9 cellular contexts compared by ENCODE assay signal in genomic region chr22:36419912-36420882, GRCh38. TPM values are rescaled to one million over a fixed set of nuclear protein-coding genes. Genes with fewer than 3 reads are reported as not detected.
DNase-seq lines count a peak whose midpoint lies in the region; ATAC-seq and TF ChIP-seq lines count a peak whose summit lies in the region.
"Had no signal": no experiment of that assay in that cellular context is flagged by ENCODE, and none has a peak within 500 bp of the region (broad histone marks: within the 10 kb centered on the region; RNA-seq: fewer than 3 reads in every experiment).

No MANE protein-coding gene starts in this region.

- H3K9me3 ChIP-seq in transverse colon: no peaks in the 10 kb centered on the region

- H3K4me1 Mint-ChIP-seq in activated CD8-positive, alpha-beta T cell treated with anti-CD3 and anti-CD28 coated beads for 36 hours (ENCODE audit: low read depth): peaks cover 26% of the 10 kb centered on the region
- H3K4me1 Mint-ChIP-seq in neural crest cell: peaks cover 19% of the 10 kb centered on the region

- intact Hi-C loops in activated CD8-positive, alpha-beta T cell treated with anti-CD3 and anti-CD28 coated beads for 36 hours (cut with micrococcal nuclease): no loop called here
- intact Hi-C loops in Right ventricle myocardium superior (cut with DNase I) (no loop called here), transverse colon (cut with DNase I; ENCODE audit: low total_unique reads) (no loop called here)

- H3K27ac ChIP-seq in transverse colon: peak overlapping the region; percentile 80 to 91 (median 86)

- in situ Hi-C loops in transverse colon (cut with MboI; ENCODE audit: low pct_ligation_motif_present in 1 of 4, low pct_unique_long_range_greater_than_20kb in 1 of 4, low sequenced_read_pairs in 3 of 4): no loop called here

- 38 to 39% methylated on average over 10 to 21 of the region's 21 CpGs for WGBS in transverse colon (ENCODE audit: low coverage in 1 of 2), 2 donors

- peak overlapping the region; percentile 58 for H3K27ac Mint-ChIP-seq in activated CD8-positive, alpha-beta T cell treated with anti-CD3 and anti-CD28 coated beads for 36 hours
- peak overlapping the region; percentile 81 for H3K27ac Mint-ChIP-seq in neural crest cell (ENCODE audit: unreplicated experiment)

- no peaks in the 10 kb centered on the region for H3K9me3 Mint-ChIP-seq in activated CD8-positive, alpha-beta T cell treated with anti-CD3 and anti-CD28 coated beads for 36 hours
- H3K9me3 Mint-ChIP-seq in neural crest cell: no peaks in the 10 kb centered on the region

- H3K4me3 Mint-ChIP-seq in activated CD8-positive, alpha-beta T cell treated with anti-CD3 and anti-CD28 coated beads for 36 hours: no peak overlapping the region
- H3K4me3 Mint-ChIP-seq in neural crest cell: no peak overlapping the region

- peak overlapping the region in 3 of 4 donors; percentile 13 to 30 (median 24) for H3K4me3 ChIP-seq in transverse colon
- H3K4me3 ChIP-seq: lung had no signal

- H3K4me1 ChIP-seq in transverse colon: peaks cover 26 to 57% (median 33%) of the 10 kb centered on the region in 4 donors

- ATAC-seq in activated CD8-positive, alpha-beta T cell treated with anti-CD3 and anti-CD28 coated beads for 36 hours: no peak
- peak; percentile 51 for ATAC-seq in Right ventricle myocardium superior (ENCODE audit: poor library complexity)

- no peak for DNase-seq in activated CD8-positive, alpha-beta T cell treated with anti-CD3 and anti-CD28 coated beads for 36 hours
- DNase-seq in Right ventricle myocardium superior: no peak
- DNase-seq in neural crest cell (ENCODE audit: low read depth, low spot score): no peak
- DNase-seq in transverse colon: peak; percentile 36
- DNase-seq in dedifferentiated amniotic fluid mesenchymal stem cell (ENCODE audit: extremely low spot score): no peak
- no peak for DNase-seq in KG1 (lab: John Stamatoyannopoulos, UW)
- DNase-seq in stimulated activated CD8-positive, alpha-beta memory T cell treated with anti-CD3 and anti-CD28 coated beads, Interleukin-4, amount 100 ng/mL, for 48 hours: no peak
- no peak for DNase-seq in activated naive CD4-positive, alpha-beta T cell treated with anti-CD3 and anti-CD28 coated beads, Interleukin-2, amount 50 U/mL, for 16 hours

- no peak for TF ChIP-seq POLR2A in transverse colon (IDR thresholded peaks at IDR 0.05)

- POLR2A ChIA-PET in activated CD8-positive, alpha-beta T cell treated with anti-CD3 and anti-CD28 coated beads for 36 hours (lab: Charles Lee): interaction anchor here (0.9 to 2.1 kb wide), 3 partner anchors 15 to 46 kb away, joined by 3 to 7 read pairs (median 3); no protein-coding TSS in a partner anchor

- H3K27me3 ChIP-seq in transverse colon: no peaks in the 10 kb centered on the region

- CTCF ChIA-PET in activated CD8-positive, alpha-beta T cell treated with anti-CD3 and anti-CD28 coated beads for 36 hours (lab: Charles Lee): interaction anchor here (1.3 to 1.4 kb wide), 2 partner anchors 10 to 51 kb away, joined by 3 to 4 read pairs; no protein-coding TSS in a partner anchor

- no peaks in the 10 kb centered on the region for H3K36me3 ChIP-seq in transverse colon

- H3K27me3 Mint-ChIP-seq in activated CD8-positive, alpha-beta T cell treated with anti-CD3 and anti-CD28 coated beads for 36 hours: no peaks in the 10 kb centered on the region
- no peaks in the 10 kb centered on the region for H3K27me3 Mint-ChIP-seq in neural crest cell (ENCODE audit: low read depth)

- no peak for TF ChIP-seq CTCF in activated CD8-positive, alpha-beta T cell treated with anti-CD3 and anti-CD28 coated beads for 36 hours (IDR thresholded peaks at IDR 0.05)
- TF ChIP-seq CTCF in neural crest cell (conservative IDR thresholded peaks at IDR 0.05): no peak
- TF ChIP-seq CTCF in transverse colon (IDR thresholded peaks at IDR 0.05): no peak

- no peaks in the 10 kb centered on the region for H3K36me3 Mint-ChIP-seq in activated CD8-positive, alpha-beta T cell treated with anti-CD3 and anti-CD28 coated beads for 36 hours (ENCODE audit: low read depth)
- no peaks in the 10 kb centered on the region for H3K36me3 Mint-ChIP-seq in neural crest cell (ENCODE audit: low read depth)

- TF ChIP-seq EP300 in transverse colon (IDR thresholded peaks at IDR 0.05; ENCODE audit: low read depth): no peak

RNA-seq across cellular contexts. Expression of gene MYH9, which starts 32.4 kb away (rescaled TPM):
- 100 to 1,000 TPM; 624 to 679 TPM for total RNA-seq in activated CD8-positive, alpha-beta T cell treated with anti-CD3 and anti-CD28 coated beads for 36 hours
- 138 TPM for total RNA-seq in Right ventricle myocardium superior
- total RNA-seq in neural crest cell: 160 and 171 TPM in 2 replicates
- total RNA-seq in transverse colon: 100 to 1,000 TPM; 385 to 511 (median 460) TPM
